Comparison of ENCODE assay signal across 26 cellular contexts in the genomic region with DNA sequence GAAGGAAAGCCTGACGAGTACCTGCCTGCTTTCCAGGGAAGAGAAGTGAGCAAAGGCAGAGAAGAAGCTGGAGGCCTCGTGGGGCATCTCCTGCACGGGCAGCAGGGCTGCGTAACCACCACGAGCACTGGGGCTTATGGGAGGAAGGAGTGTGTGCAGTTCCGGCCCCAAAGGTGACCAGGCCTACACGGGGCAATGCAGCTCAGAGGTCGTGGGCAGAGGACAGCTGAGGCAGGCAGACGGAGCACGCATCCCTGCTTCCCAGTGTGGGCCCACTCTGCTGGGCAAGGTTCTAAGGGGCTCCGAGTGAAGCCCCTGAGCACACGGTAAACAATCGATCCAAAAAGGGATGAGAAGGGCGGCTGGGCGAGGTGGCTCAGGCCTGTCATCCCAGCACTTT.
DNase-seq lines count a peak whose midpoint lies in the region; ATAC-seq and TF ChIP-seq lines count a peak whose summit lies in the region.
"Had no signal": no experiment of that assay in that cellular context is flagged by ENCODE, and none has a peak within 500 bp of the region (broad histone marks: within the 10 kb centered on the region; RNA-seq: fewer than 3 reads in every experiment).

No MANE protein-coding gene starts in this region.

- no peak for DNase-seq in activated naive CD4-positive, alpha-beta T cell treated with anti-CD3 and anti-CD28 coated beads for 36 hours
- DNase-seq in activated naive CD4-positive, alpha-beta T cell treated with anti-CD3 and anti-CD28 coated beads, Interleukin-2, amount 50 U/mL, for 72 hours (ENCODE audit: low spot score in 2 of 2) = no peak
- DNase-seq in T-helper 17 cell = no peak
- DNase-seq in esophagus squamous epithelium (lab: John Stamatoyannopoulos, UW) = no peak
- DNase-seq in stimulated activated effector memory CD8-positive, alpha-beta T cell treated with anti-CD3 and anti-CD28 coated beads, Interleukin-12 subunit alpha, Interleukin-12 subunit beta, amount 100 ng/mL, for 72 hours (ENCODE audit: low spot score in 2 of 2) = no peak
- DNase-seq in NOMO-1 (lab: John Stamatoyannopoulos, UW; ENCODE audit: unreplicated experiment in 2 of 2) = no peak
- no peak for DNase-seq in DMS153 treated with DMSO at 0.1 percent for 48 hours (lab: John Stamatoyannopoulos, UW; ENCODE audit: unreplicated experiment)
- DNase-seq: activated B cell treated with CpG ODN at 0.5 μM for 24 hours; activated CD8-positive, alpha-beta T cell treated with anti-CD3 and anti-CD28 coated beads, Interleukin-2, amount 10 ng/mL, durations not matched to agents 7 days and 5 days; activated naive CD4-positive, alpha-beta T cell; activated T-cell treated with anti-CD3 and anti-CD28 coated beads for 4 hours; BE2C; caudate nucleus; EL; head of caudate nucleus; left cardiac atrium; NCI-H1105 treated with DMSO at 0.1 percent for 48 hours; NCI-H2081; NCI-H226; NCI-H748 treated with DMSO at 0.1 percent for 48 hours; OCI-M1; transverse colon had no signal

- H3K27ac ChIP-seq in esophagus squamous epithelium = peak overlapping the region in 3 of 4 donors; percentile 18 to 87 (median 87)
- H3K27ac ChIP-seq: A549, transverse colon had no signal

- TF ChIP-seq CTCF in esophagus squamous epithelium (IDR thresholded peaks at IDR 0.05) = no peak

- peaks cover 2% of the 10 kb centered on the region for H3K9me3 Mint-ChIP-seq in activated naive CD4-positive, alpha-beta T cell treated with anti-CD3 and anti-CD28 coated beads for 36 hours
- no peaks in the 10 kb centered on the region for H3K9me3 Mint-ChIP-seq in activated naive CD4-positive, alpha-beta T cell treated with anti-CD3 and anti-CD28 coated beads, Interleukin-2, amount 50 U/mL, for 72 hours
- no peaks in the 10 kb centered on the region for H3K9me3 Mint-ChIP-seq in stimulated activated effector memory CD8-positive, alpha-beta T cell treated with anti-CD3 and anti-CD28 coated beads, Interleukin-12 subunit alpha, Interleukin-12 subunit beta, amount 100 ng/mL, for 72 hours
- H3K9me3 Mint-ChIP-seq: activated B cell treated with CpG ODN at 0.5 μM for 24 hours had no signal

- no peaks in the 10 kb centered on the region for H3K27me3 ChIP-seq in esophagus squamous epithelium
- H3K27me3 ChIP-seq: BE2C, transverse colon had no signal

- no peak for ATAC-seq in activated naive CD4-positive, alpha-beta T cell treated with anti-CD3 and anti-CD28 coated beads, Interleukin-2, amount 50 U/mL, for 72 hours
- ATAC-seq in T-helper 17 cell = no peak
- ATAC-seq in stimulated activated effector memory CD8-positive, alpha-beta T cell treated with anti-CD3 and anti-CD28 coated beads, Interleukin-12 subunit alpha, Interleukin-12 subunit beta, amount 100 ng/mL, for 72 hours = no peak
- no peak for ATAC-seq in HG03135 (IDR thresholded peaks at IDR 0.05; ENCODE audit: unreplicated experiment)
- ATAC-seq: A549; activated CD8-positive, alpha-beta T cell treated with anti-CD3 and anti-CD28 coated beads, Interleukin-2, amount 10 ng/mL, durations not matched to agents 7 days and 5 days; Right ventricle myocardium inferior had no signal

- WGBS in esophagus squamous epithelium, 2 donors = 67 to 69% methylated on average over 10 to 15 of the region's 15 CpGs

- H3K9me3 ChIP-seq in T-helper 17 cell (ENCODE audit: control insufficient read depth, low read length, poor library complexity, severe bottlenecking) = no peaks in the 10 kb centered on the region
- H3K9me3 ChIP-seq in esophagus squamous epithelium = peaks cover 0 to 7% (median 0%) of the 10 kb centered on the region in 3 donors
- H3K9me3 ChIP-seq: BE2C, transverse colon had no signal

- peaks cover 93% of the 10 kb centered on the region for H3K4me1 Mint-ChIP-seq in activated naive CD4-positive, alpha-beta T cell treated with anti-CD3 and anti-CD28 coated beads for 36 hours (ENCODE audit: low read depth)
- H3K4me1 Mint-ChIP-seq in T-helper 17 cell = peaks cover 61% of the 10 kb centered on the region
- H3K4me1 Mint-ChIP-seq in stimulated activated effector memory CD8-positive, alpha-beta T cell treated with anti-CD3 and anti-CD28 coated beads, Interleukin-12 subunit alpha, Interleukin-12 subunit beta, amount 100 ng/mL, for 72 hours = peaks cover 78% of the 10 kb centered on the region

- no peak overlapping the region for H3K4me3 Mint-ChIP-seq in activated naive CD4-positive, alpha-beta T cell treated with anti-CD3 and anti-CD28 coated beads for 36 hours
- H3K4me3 Mint-ChIP-seq in T-helper 17 cell = peak overlapping the region; percentile 31
- H3K4me3 Mint-ChIP-seq in stimulated activated effector memory CD8-positive, alpha-beta T cell treated with anti-CD3 and anti-CD28 coated beads, Interleukin-12 subunit alpha, Interleukin-12 subunit beta, amount 100 ng/mL, for 72 hours = no peak overlapping the region
- H3K4me3 Mint-ChIP-seq: activated CD8-positive, alpha-beta T cell treated with anti-CD3 and anti-CD28 coated beads, Interleukin-2, amount 10 ng/mL, durations not matched to agents 7 days and 5 days had no signal

- TF ChIP-seq POLR2A in esophagus squamous epithelium (IDR thresholded peaks at IDR 0.05) = no peak

- H3K36me3 ChIP-seq in esophagus squamous epithelium = no peaks in the 10 kb centered on the region
- H3K36me3 ChIP-seq: BE2C, transverse colon had no signal

- CTCF ChIA-PET in activated naive CD4-positive, alpha-beta T cell treated with anti-CD3 and anti-CD28 coated beads for 36 hours (lab: Charles Lee) = no interaction called here

- no peaks in the 10 kb centered on the region for H3K27me3 Mint-ChIP-seq in activated naive CD4-positive, alpha-beta T cell treated with anti-CD3 and anti-CD28 coated beads for 36 hours (ENCODE audit: low read depth)
- no peaks in the 10 kb centered on the region for H3K27me3 Mint-ChIP-seq in T-helper 17 cell
- H3K27me3 Mint-ChIP-seq: activated B cell treated with CpG ODN at 0.5 μM for 24 hours, IgD-negative memory B cell had no signal

- H3K27ac Mint-ChIP-seq in activated naive CD4-positive, alpha-beta T cell treated with anti-CD3 and anti-CD28 coated beads for 36 hours = peak overlapping the region; percentile 36
- peak overlapping the region in 1 of 2 donors; percentile 69 for H3K27ac Mint-ChIP-seq in activated naive CD4-positive, alpha-beta T cell treated with anti-CD3 and anti-CD28 coated beads, Interleukin-2, amount 50 U/mL, for 72 hours
- H3K27ac Mint-ChIP-seq in T-helper 17 cell = peak overlapping the region; percentile 65
- H3K27ac Mint-ChIP-seq in stimulated activated effector memory CD8-positive, alpha-beta T cell treated with anti-CD3 and anti-CD28 coated beads, Interleukin-12 subunit alpha, Interleukin-12 subunit beta, amount 100 ng/mL, for 72 hours = peak overlapping the region; percentile 54
- H3K27ac Mint-ChIP-seq: activated B cell treated with CpG ODN at 0.5 μM for 24 hours; activated CD8-positive, alpha-beta T cell treated with anti-CD3 and anti-CD28 coated beads, Interleukin-2, amount 10 ng/mL, durations not matched to agents 7 days and 5 days had no signal

- intact Hi-C loops in activated naive CD4-positive, alpha-beta T cell treated with anti-CD3 and anti-CD28 coated beads for 36 hours (cut with micrococcal nuclease) = no loop called here
- intact Hi-C loops in esophagus squamous epithelium (cut with DNase I) = no loop called here

- no peak overlapping the region for H3K4me3 ChIP-seq in esophagus squamous epithelium
- H3K4me3 ChIP-seq: A549, transverse colon had no signal

- peaks cover 44 to 97% (median 69%) of the 10 kb centered on the region in 3 donors for H3K4me1 ChIP-seq in esophagus squamous epithelium

- peaks cover 22% of the 10 kb centered on the region for H3K36me3 Mint-ChIP-seq in activated naive CD4-positive, alpha-beta T cell treated with anti-CD3 and anti-CD28 coated beads for 36 hours (ENCODE audit: low read depth)
- H3K36me3 Mint-ChIP-seq in activated naive CD4-positive, alpha-beta T cell treated with anti-CD3 and anti-CD28 coated beads, Interleukin-2, amount 50 U/mL, for 72 hours = peaks cover 0 to 21% of the 10 kb centered on the region in 2 donors
- peaks cover 2% of the 10 kb centered on the region for H3K36me3 Mint-ChIP-seq in T-helper 17 cell (ENCODE audit: low read depth)
- H3K36me3 Mint-ChIP-seq in stimulated activated effector memory CD8-positive, alpha-beta T cell treated with anti-CD3 and anti-CD28 coated beads, Interleukin-12 subunit alpha, Interleukin-12 subunit beta, amount 100 ng/mL, for 72 hours = peaks cover 23% of the 10 kb centered on the region
